Comparison of ENCODE assay signal across 18 cellular contexts in genomic region chr7:99191869-99192596, GRCh38. TPM values are rescaled to one million over a fixed set of nuclear protein-coding genes. Genes with fewer than 3 reads are reported as not detected.
"Had no signal": no experiment of that assay in that cellular context is flagged by ENCODE, and none has a peak within 500 bp of the region (broad histone marks: within the 10 kb centered on the region; RNA-seq: fewer than 3 reads in every experiment).

No MANE protein-coding gene starts in this region.

- H3K4me3 Mint-ChIP-seq: endodermal cell; neural crest cell; stimulated activated naive CD8-positive, alpha-beta T cell treated with anti-CD3 and anti-CD28 coated beads, Interleukin-15, Interleukin-2, amounts not matched to agents 100 ng/mL and 50 ng/mL, for 24 hours had no signal

- H3K4me1 Mint-ChIP-seq: neural crest cell had no signal

- H3K27ac Mint-ChIP-seq: endodermal cell; stimulated activated naive CD8-positive, alpha-beta T cell treated with anti-CD3 and anti-CD28 coated beads, Interleukin-15, Interleukin-2, amounts not matched to agents 100 ng/mL and 50 ng/mL, for 24 hours had no signal

- DNase-seq: activated CD4-positive, alpha-beta T cell treated with anti-CD3 and anti-CD28 coated beads, Interleukin-2, amount 50 U/mL, for 4 hours; activated T-cell treated with anti-CD3 and anti-CD28 coated beads, Interleukin-2, amount 50 U/mL, for 48 hours; aorta; dermis blood vessel endothelial cell; endodermal cell; erythroblast; hypothalamus; kidney glomerular epithelial cell; stimulated activated CD4-positive, alpha-beta T cell treated with anti-CD3 and anti-CD28 coated beads, Interleukin-4, amount 100 ng/mL, for 24 hours had no signal

- ATAC-seq: activated CD4-positive, CD25-positive, alpha-beta regulatory T cell treated with anti-CD3 and anti-CD28 coated beads, Interleukin-2, amount 50 U/mL, for 24 hours had no signal

- H3K9me3 Mint-ChIP-seq: endodermal cell had no signal

RNA-seq across cellular contexts. Expression of gene KPNA7, which starts 15.9 kb away (rescaled TPM):
- total RNA-seq: aorta, cerebellum, dermis blood vessel endothelial cell, endodermal cell, mesenteric fat pad, myocyte, neural crest cell, osteocyte, thoracic aorta, ureter had no signal
